8 cellular contexts compared by ENCODE assay signal in the genomic region with DNA sequence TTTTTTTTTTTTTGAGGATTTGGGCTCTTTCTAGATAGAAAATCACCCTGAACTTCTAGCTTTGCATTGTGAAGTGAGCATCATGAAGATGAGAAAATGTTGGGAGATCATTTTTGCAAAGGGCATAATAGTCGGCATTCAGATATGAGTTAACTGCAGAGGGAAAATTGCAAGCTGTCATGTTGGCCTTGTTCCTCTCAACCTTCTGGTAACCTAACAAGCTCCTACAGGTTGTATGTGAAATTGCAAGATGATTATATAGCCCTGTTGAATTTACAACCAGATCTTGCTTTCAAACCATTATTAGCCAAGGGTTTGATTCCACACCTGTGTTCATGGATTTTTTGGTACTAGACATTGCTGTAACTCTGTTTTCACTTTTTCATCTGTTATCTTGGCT. TPM values are rescaled to one million over a fixed set of nuclear protein-coding genes. Genes with fewer than 3 reads are reported as not detected.
A peak's percentile ranks its signal among the peaks of the same experiment; 100 is the strongest.
DNase-seq lines count a peak whose midpoint lies in the region; ATAC-seq and TF ChIP-seq lines count a peak whose summit lies in the region.

No MANE protein-coding gene starts in this region.

- H4K20me1 ChIP-seq in OCI-LY1 (ENCODE audit: insufficient read depth, low read length), result no peaks in the 10 kb centered on the region

- peaks cover 42% of the 10 kb centered on the region for H3K79me2 ChIP-seq in OCI-LY1 (ENCODE audit: insufficient read depth, low read length)

- no peak overlapping the region for H3K27ac ChIP-seq in AG04450 (ENCODE audit: low read depth, low read length)
- H3K27ac ChIP-seq in OCI-LY1 (ENCODE audit: low read depth, low read length, poor library complexity, severe bottlenecking), result no peak overlapping the region

- DNase-seq in AG04450 (ENCODE audit: low read depth, low spot score), result no peak
- DNase-seq in GM10248 (ENCODE audit: extremely low spot score), result peak; percentile 69
- DNase-seq in cerebellar cortex (ENCODE audit: low spot score), result peak; percentile 61
- no peak for DNase-seq in GOT3 (lab: John Stamatoyannopoulos, UW)
- no peak for DNase-seq in mucosa of gallbladder (ENCODE audit: low spot score)

- H3K27me3 ChIP-seq in AG04450 (ENCODE audit: control insufficient read depth, insufficient read depth, low read length) (no peaks in the 10 kb centered on the region), OCI-LY1 (ENCODE audit: insufficient read depth, low read length) (no peaks in the 10 kb centered on the region), neuron (ENCODE audit: insufficient read depth, low read length) (no peaks in the 10 kb centered on the region)

- peak; percentile 58 for TF ChIP-seq CTCF in AG04450 (IDR thresholded peaks at IDR 0.05; ENCODE audit: low read depth, low read length)
- peak; percentile 18 for TF ChIP-seq CTCF in GM10248 (IDR thresholded peaks at IDR 0.05; ENCODE audit: control extremely low read depth, extremely low read depth, low read depth, missing control alignments)
- peak; percentile 42; the same call in 1 of the 2 replicates for TF ChIP-seq CTCF in OCI-LY1 (IDR thresholded peaks at IDR 0.05; ENCODE audit: low read length)

- H3K4me1 ChIP-seq in OCI-LY1 (ENCODE audit: insufficient read depth, low read length, severe bottlenecking) (peaks cover 31% of the 10 kb centered on the region), neuron (ENCODE audit: insufficient read depth, low read length) (peaks cover 17% of the 10 kb centered on the region)

- POLR2A ChIA-PET in AG04450 (lab: Yijun Ruan, JAX), result interaction anchor here (0.7 to 0.8 kb wide), 2 partner anchors 54 to 127 kb away, joined by 3 read pairs; a partner anchor contains a TSS
- POLR2A ChIA-PET in GM10248 (lab: Yijun Ruan, JAX), result no interaction called here

- H3K4me3 ChIP-seq in AG04450 (ENCODE audit: low read depth, low read length) (no peak overlapping the region), OCI-LY1 (ENCODE audit: low read depth, low read length, poor library complexity, severe bottlenecking) (peak overlapping the region; percentile 88), neuron (ENCODE audit: low read length) (peak overlapping the region; percentile 82)

- H2AFZ ChIP-seq in OCI-LY1 (ENCODE audit: low read length), result no peak overlapping the region
- no peak overlapping the region for H2AFZ ChIP-seq in neuron (ENCODE audit: low read depth, low read length)

- H3K9me2 ChIP-seq in OCI-LY1 (ENCODE audit: low read depth, low read length), result no peaks in the 10 kb centered on the region

- H3K36me3 ChIP-seq in OCI-LY1 (ENCODE audit: insufficient read depth, low read length), result peaks cover 27% of the 10 kb centered on the region
- H3K36me3 ChIP-seq in neuron (ENCODE audit: insufficient read depth, low read length), result peaks cover 25% of the 10 kb centered on the region

- ATAC-seq in GM19452 (IDR thresholded peaks at IDR 0.05; ENCODE audit: unreplicated experiment), result no peak

- CTCF ChIA-PET in AG04450 (lab: Charles Lee) (interaction anchor here (0.6 to 3.8 kb wide), 10 partner anchors 9 to 248 kb away, joined by 3 to 17 read pairs (median 6); a partner anchor contains a TSS), GM10248 (lab: Yijun Ruan, JAX) (interaction anchor here (0.6 to 5.7 kb wide), 23 partner anchors 9 to 248 kb away, joined by 3 to 25 read pairs (median 4); a partner anchor contains a TSS)

- H3K9me3 ChIP-seq in AG04450 (ENCODE audit: control insufficient read depth, insufficient read depth, low read length) (no peaks in the 10 kb centered on the region), OCI-LY1 (ENCODE audit: low read length) (no peaks in the 10 kb centered on the region), neuron (ENCODE audit: low read length) (no peaks in the 10 kb centered on the region)

- H3K9ac ChIP-seq in OCI-LY1 (ENCODE audit: low read length), result peak overlapping the region; percentile 86; the same call in 1 of the 2 replicates

- peak overlapping the region; percentile 69 for H3K4me2 ChIP-seq in OCI-LY1 (ENCODE audit: low read length)

- H3F3A ChIP-seq in OCI-LY1 (ENCODE audit: insufficient read depth, low read length), result 0 out of 2 replicates have a peak, but pooled peaks cover 4% of the 10 kb centered on the region

RNA-seq across cellular contexts. Expression of a gene that starts 2.2 kb away (rescaled TPM):
- polyA plus RNA-seq in AG04450 (2011; rRNA removed), result 27.5 and 30.8 TPM in 2 replicates
- 29.7 and 31.1 TPM in 2 replicates for polyA minus RNA-seq in AG04450 (2011; rRNA and poly(A)+ RNA removed)
- total RNA-seq in mucosa of gallbladder, result 35.0 TPM

RNA-seq across cellular contexts. Expression of a gene that starts 32.7 kb away (rescaled TPM):
- polyA plus RNA-seq in AG04450 (2011; rRNA removed), result 32.4 and 41.1 TPM in 2 replicates
- 7.8 and 8.3 TPM in 2 replicates for polyA minus RNA-seq in AG04450 (2011; rRNA and poly(A)+ RNA removed)
- 49.0 TPM for total RNA-seq in mucosa of gallbladder

RNA-seq across cellular contexts. Expression of a gene that starts 45.4 kb away (rescaled TPM):
- polyA plus RNA-seq in AG04450 (2011; rRNA removed), result 27.1 and 37.8 TPM in 2 replicates
- polyA minus RNA-seq in AG04450 (2011; rRNA and poly(A)+ RNA removed), result 28.3 and 39.5 TPM in 2 replicates
- 63.2 TPM for total RNA-seq in mucosa of gallbladder

RNA-seq across cellular contexts. Expression of a gene that starts 53.9 kb away (rescaled TPM):
- 1,898 and 2,055 TPM in 2 replicates for polyA plus RNA-seq in AG04450 (2011; rRNA removed)
- 413 and 429 TPM in 2 replicates for polyA minus RNA-seq in AG04450 (2011; rRNA and poly(A)+ RNA removed)
- total RNA-seq in mucosa of gallbladder, result 732 TPM

RNA-seq across cellular contexts. Expression of a gene that starts 55.0 kb away (rescaled TPM):
- 19.2 and 21.0 TPM in 2 replicates for polyA plus RNA-seq in AG04450 (2011; rRNA removed)
- 13.9 and 16.1 TPM in 2 replicates for polyA minus RNA-seq in AG04450 (2011; rRNA and poly(A)+ RNA removed)
- 111 TPM for total RNA-seq in mucosa of gallbladder

Comparison
In these comparisons a context has a peak if more than half of its experiments do, and no peak if none do; other contexts are left out.
1. DNase-seq: peak in GM10248 (single experiment) and cerebellar cortex (single experiment); none in AG04450 (single experiment), GOT3 (single experiment) and mucosa of gallbladder (single experiment).
2. Peak in every context shown above with its lines, with median percentiles within 50 percentile points of each other: CTCF ChIP-seq.